In genomic region chr19:48510421-48511268, GRCh38 we compare ENCODE assay signal across 7 cellular contexts. TPM values are rescaled to one million over a fixed set of nuclear protein-coding genes. Genes with fewer than 3 reads are reported as not detected.
DNase-seq lines count a peak whose midpoint lies in the region; ATAC-seq lines count a peak whose summit lies in the region.

No MANE protein-coding gene starts in this region.

- H3K27ac ChIP-seq in GM23248 (no peak overlapping the region), mesendoderm (ENCODE audit: low read depth, low read length) (no peak overlapping the region)

- peak; percentile 73 for DNase-seq in GM23248
- DNase-seq in NCI-H446 (lab: John Stamatoyannopoulos, UW), result peak; percentile 74 to 87
- DNase-seq in activated CD8-positive, alpha-beta memory T cell treated with anti-CD3 and anti-CD28 coated beads for 24 hours, result peak; percentile 91
- DNase-seq in effector memory CD8-positive, alpha-beta T cell, result peak; percentile 70 to 79 (median 73)
- DNase-seq in mesendoderm, result peak; percentile 82
- DNase-seq in stimulated activated CD8-positive, alpha-beta memory T cell treated with anti-CD3 and anti-CD28 coated beads, Interleukin-15, amount 100 ng/mL, for 24 hours (ENCODE audit: low read depth), result peak; percentile 44

- H3K9me3 ChIP-seq in GM23248 (ENCODE audit: low read depth), result no peaks in the 10 kb centered on the region

- H3K18ac ChIP-seq in mesendoderm (ENCODE audit: low read length), result no peak overlapping the region

- no peaks in the 10 kb centered on the region for H3K79me1 ChIP-seq in mesendoderm (ENCODE audit: low read length)

- H3K9ac ChIP-seq in GM23248 (no peak overlapping the region), mesendoderm (ENCODE audit: low read length) (peak overlapping the region; percentile 37)

- H4K20me1 ChIP-seq in GM23248 (ENCODE audit: insufficient read depth), result no peaks in the 10 kb centered on the region

- 6 to 7% methylated on average over 22 to 24 of the region's 24 CpGs for WGBS in GM23248 (ENCODE audit: low coverage in 1 of 2, low lambda C conversion rate in 2 of 2, missing lambda C conversion rate in 2 of 2), 2 experiments
- WGBS in mesendoderm (ENCODE audit: extremely low coverage, insufficient coverage, low lambda C conversion rate), result no CpG with 5 or more reads among the region's 24 CpGs

- H3K4me3 ChIP-seq in GM23248 (no peak overlapping the region), mesendoderm (ENCODE audit: low read length) (no peak overlapping the region)

- no peak overlapping the region for H3K23ac ChIP-seq in mesendoderm (ENCODE audit: low read length)

- H3K36me3 ChIP-seq in GM23248 (ENCODE audit: low read depth), result no peaks in the 10 kb centered on the region
- H3K36me3 ChIP-seq in mesendoderm (ENCODE audit: control insufficient read depth, insufficient read depth, low read length), result no peaks in the 10 kb centered on the region

- no peaks in the 10 kb centered on the region for H3K79me2 ChIP-seq in GM23248 (ENCODE audit: insufficient read depth)
- H3K79me2 ChIP-seq in mesendoderm (ENCODE audit: control insufficient read depth, insufficient read depth, low read length), result no peaks in the 10 kb centered on the region

- no peak overlapping the region for H3K4me3 Mint-ChIP-seq in effector memory CD8-positive, alpha-beta T cell

- in situ Hi-C loops in GM23248 (cut with MboI), result no loop called here

- peak; percentile 38 for ATAC-seq in effector memory CD8-positive, alpha-beta T cell (replicated peaks)
- no peak for ATAC-seq in HG03469 (IDR thresholded peaks at IDR 0.05; ENCODE audit: unreplicated experiment)

- H2BK5ac ChIP-seq in mesendoderm (ENCODE audit: low read length), result no peak overlapping the region

- H4K5ac ChIP-seq in mesendoderm (ENCODE audit: low read length), result no peak overlapping the region

- no peak overlapping the region for H2BK15ac ChIP-seq in mesendoderm (replicated peaks; ENCODE audit: low read depth)

- no peaks in the 10 kb centered on the region for H3K9me2 ChIP-seq in GM23248 (ENCODE audit: insufficient read depth)

- H2BK120ac ChIP-seq in mesendoderm (ENCODE audit: low read depth, low read length), result no peak overlapping the region

- H2AFZ ChIP-seq in GM23248, result peak overlapping the region; percentile 34; the same call in 1 of the 2 replicates

- H2AK5ac ChIP-seq in mesendoderm (ENCODE audit: low read length), result no peak overlapping the region

- peaks cover 9 to 12% of the 10 kb centered on the region in 2 donors for H3K4me1 Mint-ChIP-seq in effector memory CD8-positive, alpha-beta T cell (ENCODE audit: low read depth in 2 of 2)

- peak overlapping the region; percentile 59 for H3K4me2 ChIP-seq in GM23248 (ENCODE audit: unreplicated experiment)
- H3K4me2 ChIP-seq in mesendoderm (ENCODE audit: low read length), result peak overlapping the region; percentile 73

- peak overlapping the region; percentile 77 to 87 for H3K27ac Mint-ChIP-seq in effector memory CD8-positive, alpha-beta T cell

- peaks cover 10% of the 10 kb centered on the region for H3K36me3 Mint-ChIP-seq in effector memory CD8-positive, alpha-beta T cell (ENCODE audit: insufficient read depth)

- H3K4me1 ChIP-seq in GM23248 (ENCODE audit: insufficient read depth) (0 out of 2 replicates have a peak, but pooled peaks cover 3% of the 10 kb centered on the region), mesendoderm (ENCODE audit: control insufficient read depth, low read depth, low read length) (no peaks in the 10 kb centered on the region)

- H3K27me3 Mint-ChIP-seq in effector memory CD8-positive, alpha-beta T cell, result no peaks in the 10 kb centered on the region

- H3K9me3 Mint-ChIP-seq in effector memory CD8-positive, alpha-beta T cell, result no peaks in the 10 kb centered on the region

- H3K4ac ChIP-seq in mesendoderm (ENCODE audit: low read depth, low read length), result no peak overlapping the region

- no peak overlapping the region for H4K8ac ChIP-seq in mesendoderm (ENCODE audit: low read depth, low read length)

- H3K27me3 ChIP-seq in GM23248 (replicated peaks; ENCODE audit: insufficient read depth) (peaks cover 12% of the 10 kb centered on the region; the same call in 1 of the 2 replicates), mesendoderm (ENCODE audit: insufficient read depth, low read length, poor library complexity) (no peaks in the 10 kb centered on the region)

- peak overlapping the region; percentile 58 for H3K56ac ChIP-seq in mesendoderm (ENCODE audit: low read length)

- no peaks in the 10 kb centered on the region for H3F3A ChIP-seq in GM23248 (ENCODE audit: insufficient read depth)

RNA-seq across cellular contexts. Expression of gene LMTK3, which starts 1.0 kb away (rescaled TPM):
- total RNA-seq in GM23248 (2014; rRNA removed; shearing (Covaris generic)), result 0.22 TPM in 1 of 2 replicates, not detected in the other
- not detected in 2 replicates for polyA plus RNA-seq in GM23248 (2016; fragmentation: Nextera tagmentation; extraction: Ambion mirVana)
- 3.1 TPM for polyA plus RNA-seq in mesendoderm (2013, experiment 1 of 2)
- 2.8 TPM for polyA plus RNA-seq in mesendoderm (2013, experiment 2 of 2)

RNA-seq across cellular contexts. Expression of gene SULT2B1, which starts 41.3 kb away (rescaled TPM):
- not detected in 2 replicates for total RNA-seq in GM23248 (2014; rRNA removed; shearing (Covaris generic))
- polyA plus RNA-seq in GM23248 (2016; fragmentation: Nextera tagmentation; extraction: Ambion mirVana), result not detected in 2 replicates
- 0.14 TPM for polyA plus RNA-seq in mesendoderm (2013, experiment 1 of 2)
- 0.24 TPM for polyA plus RNA-seq in mesendoderm (2013, experiment 2 of 2)

RNA-seq across cellular contexts. Expression of gene CYTH2, which starts 41.5 kb away (rescaled TPM):
- 80.7 and 86.0 TPM in 2 replicates for total RNA-seq in GM23248 (2014; rRNA removed; shearing (Covaris generic))
- polyA plus RNA-seq in GM23248 (2016; fragmentation: Nextera tagmentation; extraction: Ambion mirVana), result 40.9 and 41.6 TPM in 2 replicates
- 43.5 TPM for polyA plus RNA-seq in mesendoderm (2013, experiment 1 of 2)
- 40.5 TPM for polyA plus RNA-seq in mesendoderm (2013, experiment 2 of 2)

RNA-seq across cellular contexts. Expression of gene KCNJ14, which starts 55.3 kb away (rescaled TPM):
- total RNA-seq in GM23248 (2014; rRNA removed; shearing (Covaris generic)), result 0.97 and 1.1 TPM in 2 replicates
- 0.47 and 0.48 TPM in 2 replicates for polyA plus RNA-seq in GM23248 (2016; fragmentation: Nextera tagmentation; extraction: Ambion mirVana)
- polyA plus RNA-seq in mesendoderm (2013, experiment 1 of 2), result 0.34 TPM
- polyA plus RNA-seq in mesendoderm (2013, experiment 2 of 2), result 0.32 TPM
